ENCODE assay signal across 19 cellular contexts in the genomic region with DNA sequence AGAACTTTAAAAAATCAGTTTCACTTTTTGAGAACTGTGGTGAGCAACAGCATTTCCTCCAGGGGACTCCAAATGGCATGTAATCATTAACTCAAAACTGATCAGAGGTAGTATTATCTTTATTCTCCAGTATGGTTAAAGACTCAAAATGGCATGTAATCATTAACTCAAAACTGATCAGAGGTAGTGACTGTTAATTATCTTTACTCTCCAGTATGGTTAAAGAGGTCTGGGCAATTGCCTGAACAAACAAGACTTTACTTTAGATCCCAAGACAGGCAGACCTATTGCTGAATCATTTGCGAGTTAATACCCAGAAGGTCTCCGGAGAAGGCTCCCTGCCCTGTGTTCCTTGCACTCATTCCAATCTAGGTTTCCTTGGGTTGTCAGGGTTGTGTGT.
DNase-seq lines count a peak whose midpoint lies in the region; ATAC-seq and TF ChIP-seq lines count a peak whose summit lies in the region.
"Had no signal": no experiment of that assay in that cellular context is flagged by ENCODE, and none has a peak within 500 bp of the region (broad histone marks: within the 10 kb centered on the region; RNA-seq: fewer than 3 reads in every experiment).

No MANE protein-coding gene starts in this region.

- H3K9ac ChIP-seq in duodenal mucosa (ENCODE audit: low read depth in 1 of 2, low read length in 2 of 2) = peak overlapping the region; percentile 33
- H3K9ac ChIP-seq: KMS-11 had no signal

- no peaks in the 10 kb centered on the region for H3K27me3 ChIP-seq in duodenal mucosa (ENCODE audit: control insufficient read depth in 1 of 2, insufficient read depth in 2 of 2, low read length in 2 of 2)
- H3K27me3 ChIP-seq in neutrophil = no peaks in the 10 kb centered on the region
- H3K27me3 ChIP-seq: breast epithelium, esophagus squamous epithelium, heart right ventricle had no signal

- H3K4me3 ChIP-seq in duodenal mucosa (ENCODE audit: low read depth in 1 of 2, low read length in 2 of 2) = peak overlapping the region; percentile 25 to 48
- H3K4me3 ChIP-seq in neutrophil (ENCODE audit: low read depth in 1 of 2, low read length in 1 of 2) = no peak overlapping the region
- H3K4me3 ChIP-seq: breast epithelium, esophagus squamous epithelium, heart right ventricle had no signal

- H3K27ac ChIP-seq in duodenal mucosa (ENCODE audit: low read depth, low read length) (peak overlapping the region; percentile 54), neutrophil (peak overlapping the region; percentile 54)
- H3K27ac ChIP-seq: breast epithelium, esophagus squamous epithelium, KMS-11 had no signal

- H3K9me3 ChIP-seq in duodenal mucosa (ENCODE audit: control insufficient read depth in 1 of 2, low read length in 2 of 2) = no peaks in the 10 kb centered on the region
- H3K9me3 ChIP-seq in neutrophil = no peaks in the 10 kb centered on the region
- H3K9me3 ChIP-seq: breast epithelium, esophagus squamous epithelium, heart right ventricle had no signal

- H3K36me3 ChIP-seq in duodenal mucosa (ENCODE audit: control insufficient read depth in 1 of 2, insufficient read depth in 2 of 2, low read length in 2 of 2) (peaks cover 28 to 70% of the 10 kb centered on the region in 2 donors), neutrophil (peaks cover 79% of the 10 kb centered on the region)

- ATAC-seq in GM18511 (IDR thresholded peaks at IDR 0.05; ENCODE audit: unreplicated experiment) (peak; percentile 59), HG02981 (IDR thresholded peaks at IDR 0.05; ENCODE audit: unreplicated experiment) (peak; percentile 58)
- ATAC-seq: T-helper 17 cell had no signal

- H3K4me1 ChIP-seq in duodenal mucosa (ENCODE audit: control insufficient read depth in 1 of 2, insufficient read depth in 2 of 2, low read length in 2 of 2) (peaks cover 27 to 37% of the 10 kb centered on the region in 2 donors), neutrophil (ENCODE audit: control insufficient read depth in 1 of 2, insufficient read depth in 1 of 2, low read depth in 1 of 2, low read length in 1 of 2) (peaks cover 16 to 17% of the 10 kb centered on the region in 2 experiments)
- H3K4me1 ChIP-seq: breast epithelium had no signal

- in situ Hi-C loops in GM13977 (cut with MboI; ENCODE audit: low pct_unique_long_range_greater_than_20kb, low sequenced_read_pairs, unreplicated experiment) = loop anchor here (10.0 kb wide), 2 partner anchors 74 to 134 kb away; partner anchors contain the start of genes CABP1 and POP5

- TF ChIP-seq CTCF in neutrophil (IDR thresholded peaks at IDR 0.05) = no peak
- TF ChIP-seq CTCF in GM13977 (IDR thresholded peaks at IDR 0.05; ENCODE audit: extremely low read depth, insufficient read depth, missing control alignments) = no peak

- DNase-seq in D341Med (ENCODE audit: low spot score) (no peak), germinal center (ENCODE audit: low spot score) (no peak), GM13977 (ENCODE audit: low spot score) (no peak)
- DNase-seq: activated B cell treated with CpG ODN at 0.5 μM for 24 hours; activated naive CD4-positive, alpha-beta T cell treated with Interleukin-2 at 50 U/mL for 16 hours; esophagus squamous epithelium; heart right ventricle; islet precursor cell; NCI-H1105 treated with DMSO at 0.1 percent for 48 hours; NCI-H446 treated with DMSO at 0.1 percent for 48 hours; SHP77; stimulated activated CD4-positive, alpha-beta T cell treated with anti-CD3 and anti-CD28 coated beads, Interleukin-2, amount 100 ng/mL, for 48 hours; T-helper 17 cell had no signal

Comparison
In these comparisons a context has a peak if more than half of its experiments do, and no peak if none do; other contexts are left out.
1. H3K4me3 ChIP-seq: peak in duodenal mucosa (2 of 2); none in neutrophil (0 of 2).